In genomic region chr1:205883792-205884191, GRCh38 we compare ENCODE assay signal across 38 cellular contexts. TPM values are rescaled to one million over a fixed set of nuclear protein-coding genes. Genes with fewer than 3 reads are reported as not detected.
"Had no signal": no experiment of that assay in that cellular context is flagged by ENCODE, and none has a peak within 500 bp of the region (broad histone marks: within the 10 kb centered on the region; RNA-seq: fewer than 3 reads in every experiment).

No MANE protein-coding gene starts in this region.

- H3K27ac ChIP-seq: adrenal gland, ascending aorta, body of pancreas, brain microvascular endothelial cell, breast epithelium, cardiac muscle cell had no signal

- H3K36me3 ChIP-seq: adrenal gland, ascending aorta, brain microvascular endothelial cell, breast epithelium, cardiac muscle cell had no signal

- FAIRE-seq: astrocyte, bronchial epithelial cell had no signal

- H3K9me3 ChIP-seq: adrenal gland, body of pancreas had no signal

- H3K4me1 ChIP-seq: adrenal gland, ascending aorta, body of pancreas, breast epithelium had no signal

- DNase-seq: activated effector memory CD4-positive, alpha-beta T cell treated with anti-CD3 and anti-CD28 coated beads, Interleukin-2, amount 50 U/mL, for 16 hours; activated effector memory CD4-positive, alpha-beta T cell treated with Interleukin-2 at 50 U/mL for 16 hours; activated gamma-delta T cell; activated gamma-delta T cell treated with Interleukin-2 at 50 U/mL for 16 hours; activated naive CD4-positive, alpha-beta T cell; activated naive CD4-positive, alpha-beta T cell treated with anti-CD3 and anti-CD28 coated beads for 36 hours; activated naive CD4-positive, alpha-beta T cell treated with anti-CD3 and anti-CD28 coated beads, Interleukin-2, amount 10 ng/mL, durations not matched to agents 7 days and 5 days; activated naive CD4-positive, alpha-beta T cell treated with anti-CD3 and anti-CD28 coated beads, Interleukin-2, amount 50 U/mL, for 16 hours; activated naive CD4-positive, alpha-beta T cell treated with Interleukin-2 at 50 U/mL for 16 hours; activated naive CD8-positive, alpha-beta T cell treated with anti-CD3 and anti-CD28 coated beads for 36 hours; activated naive CD8-positive, alpha-beta T cell treated with anti-CD3 and anti-CD28 coated beads, Interleukin-2, amount 10 ng/mL, durations not matched to agents 7 days and 5 days; activated naive CD8-positive, alpha-beta T cell treated with anti-CD3 and anti-CD28 coated beads, Interleukin-2, amount 50 U/mL, for 24 hours; activated T-cell treated with anti-CD3 and anti-CD28 coated beads for 4 hours; activated T-cell treated with anti-CD3 and anti-CD28 coated beads, Interleukin-2, amount 50 U/mL, for 1 hour; activated T-cell treated with anti-CD3 and anti-CD28 coated beads, Interleukin-2, amount 50 U/mL, for 24 hours; activated T-cell treated with anti-CD3 and anti-CD28 coated beads, Interleukin-2, amount 50 U/mL, for 4 hours; activated T-cell treated with anti-CD3 and anti-CD28 coated beads, Interleukin-2, amount 50 U/mL, for 48 hours; activated T-cell treated with anti-CD3 and anti-CD28 coated beads, Interleukin-2, amount 50 U/mL, for 72 hours; adrenal gland; amniotic stem cell; amygdala; anterior cingulate cortex; aorta; body of pancreas; brain microvascular endothelial cell; caudate nucleus; central memory CD4-positive, alpha-beta T cell; cerebellar nuclear complex had no signal

- H3K27me3 ChIP-seq: ascending aorta, body of pancreas, brain microvascular endothelial cell, breast epithelium, cardiac muscle cell had no signal

- H3K4me3 ChIP-seq: adrenal gland, ascending aorta, body of pancreas, breast epithelium, cardiac muscle cell had no signal

- ATAC-seq: activated naive CD4-positive, alpha-beta T cell treated with anti-CD3 and anti-CD28 coated beads, Interleukin-2, amount 50 U/mL, for 72 hours; activated naive CD8-positive, alpha-beta T cell treated with anti-CD3 and anti-CD28 coated beads, Interleukin-2, amount 50 U/mL, for 24 hours; activated T-cell treated with anti-CD3 and anti-CD28 coated beads, Interleukin-2, amount 50 U/mL, for 4 hours; activated T-cell treated with anti-CD3 and anti-CD28 coated beads, Interleukin-2, amount 50 U/mL, for 72 hours; activated T-helper 17 cell treated with anti-CD3 and anti-CD28 coated beads, Interleukin-2, amount 50 U/mL, for 72 hours; body of pancreas had no signal

RNA-seq across cellular contexts. Expression of gene PM20D1, which starts 33.9 kb away (rescaled TPM):
- total RNA-seq: ascending aorta, astrocyte, bronchial epithelial cell, cardiac muscle cell had no signal

RNA-seq across cellular contexts. Expression of gene SLC26A9, which starts 59.5 kb away (rescaled TPM):
- total RNA-seq: activated naive CD4-positive, alpha-beta T cell treated with anti-CD3 and anti-CD28 coated beads for 36 hours; activated naive CD4-positive, alpha-beta T cell treated with anti-CD3 and anti-CD28 coated beads, Interleukin-2, amount 50 U/mL, for 72 hours; activated naive CD8-positive, alpha-beta T cell treated with anti-CD3 and anti-CD28 coated beads for 36 hours; activated naive CD8-positive, alpha-beta T cell treated with anti-CD3 and anti-CD28 coated beads, Interleukin-2, amount 10 ng/mL, durations not matched to agents 7 days and 5 days; activated T-cell treated with anti-CD3 and anti-CD28 coated beads, Interleukin-2, amount 50 U/mL, for 4 hours; activated T-cell treated with anti-CD3 and anti-CD28 coated beads, Interleukin-2, amount 50 U/mL, for 72 hours; activated T-helper 1 cell treated with anti-CD3 and anti-CD28 coated beads, Interleukin-12 subunit alpha, Interleukin-12 subunit beta, Interleukin-2, Interleukin-4 antibody, amounts not matched to agents 30 ng/mL and 10 ng/mL and 1 ng/mL, durations not matched to agents 14 hours and 24 hours and 36 hours; activated T-helper 17 cell treated with anti-CD3 and anti-CD28 coated beads, Interleukin-2, amount 50 U/mL, for 72 hours; activated T-helper 2 cell treated with anti-CD3 and anti-CD28 coated beads, Interferon-gamma antibody, Interleukin-2, Interleukin-4, amounts not matched to agents 10 μg/mL and 5 μg/mL and 100 μg/mL, durations not matched to agents 14 hours and 24 hours and 36 hours; ascending aorta; astrocyte; breast epithelium; bronchial epithelial cell; cerebellum had no signal
